In the genomic region with DNA sequence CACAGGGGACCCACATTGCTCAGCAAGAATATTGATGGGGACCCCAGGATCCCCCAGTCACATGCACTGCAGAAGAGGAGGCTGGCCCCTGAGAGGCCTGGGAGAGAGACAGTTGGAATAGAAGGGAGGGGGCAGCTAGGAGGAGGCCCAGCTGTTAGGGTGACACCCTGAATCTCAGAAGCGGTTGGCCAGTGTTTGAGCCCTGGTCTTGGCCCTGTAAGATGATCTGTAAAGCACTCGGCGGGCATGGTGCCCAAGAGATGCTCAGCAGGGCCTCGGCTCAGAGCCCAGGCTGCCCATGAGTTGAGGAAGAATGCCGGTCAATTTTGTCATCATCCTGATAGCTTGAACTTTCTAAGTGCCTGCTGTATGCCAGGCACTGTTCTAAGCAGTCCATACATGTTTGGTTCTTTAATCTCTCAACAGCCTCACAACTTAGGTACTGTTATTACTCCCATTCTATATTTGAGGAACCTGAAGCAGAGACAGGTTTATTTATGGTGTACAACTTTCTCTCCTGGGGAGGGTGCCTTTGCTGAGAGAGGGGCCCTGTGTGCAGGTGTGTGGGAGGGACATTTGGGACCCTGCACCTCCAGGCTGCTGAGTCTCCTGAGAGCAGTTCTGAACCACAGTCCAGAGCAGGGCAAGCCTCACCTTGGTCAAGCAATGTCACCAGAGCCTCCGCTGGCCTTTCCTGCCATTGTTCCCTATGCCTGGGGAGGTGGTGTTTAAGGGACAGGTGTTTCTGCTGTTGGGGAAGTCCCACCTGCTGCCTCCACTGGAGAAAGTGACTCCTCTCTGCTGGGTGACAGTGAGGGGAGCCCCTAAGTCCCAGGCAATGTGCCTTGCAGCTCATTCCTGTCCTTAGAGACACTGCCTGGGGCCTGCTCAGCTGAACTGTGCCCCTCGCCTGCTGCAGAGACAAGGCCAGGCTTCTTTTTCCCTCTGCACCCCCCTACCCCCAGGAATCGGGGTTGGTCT, we compare ENCODE assay signal across 10 cellular contexts. TPM values are rescaled to one million over a fixed set of nuclear protein-coding genes. Genes with fewer than 3 reads are reported as not detected.
DNase-seq lines count a peak whose midpoint lies in the region; ATAC-seq, FAIRE-seq and TF ChIP-seq lines count a peak whose summit lies in the region.
"Had no signal": no experiment of that assay in that cellular context is flagged by ENCODE, and none has a peak within 500 bp of the region (broad histone marks: within the 10 kb centered on the region; RNA-seq: fewer than 3 reads in every experiment).

No MANE protein-coding gene starts in this region.

- no peaks in the 10 kb centered on the region for H3K9me3 ChIP-seq in CD4-positive, alpha-beta T cell (ENCODE audit: control insufficient read depth, low read length)
- H3K9me3 ChIP-seq in kidney (ENCODE audit: control insufficient read depth in 1 of 2, low read length in 2 of 2) (no peaks in the 10 kb centered on the region), WERI-Rb-1 (ENCODE audit: severe bottlenecking) (no peaks in the 10 kb centered on the region)
- H3K9me3 ChIP-seq: mucosa of descending colon had no signal

- H3K4me3 ChIP-seq in kidney (ENCODE audit: low read length in 2 of 2) (no peak overlapping the region), WERI-Rb-1 (ENCODE audit: low read depth, low read length) (no peak overlapping the region)
- H3K4me3 ChIP-seq: mucosa of descending colon had no signal

- CTCF ChIA-PET in CD4-positive, alpha-beta T cell (lab: Charles Lee) = interaction anchor here (0.7 to 6.7 kb wide), 3 partner anchors 25 to 40 kb away, joined by 3 to 42 read pairs (median 4); a partner anchor contains a TSS

- POLR2A ChIA-PET in CD4-positive, alpha-beta T cell (lab: Charles Lee) = interaction anchor here (0.7 kb wide), 1 partner anchor 9 kb away, joined by 4 read pairs; no protein-coding TSS in a partner anchor

- H3K9me3 Mint-ChIP-seq in CD4-positive, alpha-beta T cell = no peaks in the 10 kb centered on the region
- no peaks in the 10 kb centered on the region for H3K9me3 Mint-ChIP-seq in activated T-helper 2 cell treated with anti-CD3 and anti-CD28 coated beads, Interferon-gamma antibody, Interleukin-2, Interleukin-4, amounts not matched to agents 10 μg/mL and 5 μg/mL and 100 μg/mL, durations not matched to agents 14 hours and 24 hours and 36 hours
- no peaks in the 10 kb centered on the region for H3K9me3 Mint-ChIP-seq in naive B cell

- peak; percentile 76; the same call in 1 of the 2 replicates for TF ChIP-seq EP300 in Ishikawa (IDR thresholded peaks at IDR 0.05; ENCODE audit: borderline replicate concordance)

- peaks cover 42 to 54% of the 10 kb centered on the region in 2 donors for H3K4me1 ChIP-seq in kidney (ENCODE audit: control insufficient read depth in 1 of 2, insufficient read depth in 1 of 2, low read depth in 1 of 2, low read length in 2 of 2)

- no peaks in the 10 kb centered on the region for H3K36me3 Mint-ChIP-seq in CD4-positive, alpha-beta T cell (ENCODE audit: low read depth)
- H3K36me3 Mint-ChIP-seq in activated T-helper 2 cell treated with anti-CD3 and anti-CD28 coated beads, Interferon-gamma antibody, Interleukin-2, Interleukin-4, amounts not matched to agents 10 μg/mL and 5 μg/mL and 100 μg/mL, durations not matched to agents 14 hours and 24 hours and 36 hours (ENCODE audit: low read depth) = peaks cover 19% of the 10 kb centered on the region
- H3K36me3 Mint-ChIP-seq in naive B cell = no peaks in the 10 kb centered on the region

- no peak for TF ChIP-seq CTCF in CD4-positive, alpha-beta T cell (IDR thresholded peaks at IDR 0.05)
- TF ChIP-seq CTCF in kidney (IDR thresholded peaks at IDR 0.05; ENCODE audit: borderline replicate concordance, extremely low read depth, insufficient read depth) (no peak), WERI-Rb-1 (IDR thresholded peaks at IDR 0.05; ENCODE audit: low read depth, low read length) (no peak)

- peak overlapping the region; percentile 76 for H3K27ac ChIP-seq in CD4-positive, alpha-beta T cell (ENCODE audit: low read depth, low read length)
- H3K27ac ChIP-seq in kidney (ENCODE audit: low read depth in 2 of 2, low read length in 2 of 2) = no peak overlapping the region
- H3K27ac ChIP-seq in WERI-Rb-1 = no peak overlapping the region; the same call in 1 of the 2 replicates

- H3K9ac ChIP-seq in kidney (ENCODE audit: low read length in 2 of 2) = no peak overlapping the region

- TF ChIP-seq RAD21 in Ishikawa (IDR thresholded peaks at IDR 0.05; ENCODE audit: low read depth) = peak; percentile 8; the same call in 1 of the 2 replicates

- H3K4me3 Mint-ChIP-seq in CD4-positive, alpha-beta T cell = no peak overlapping the region
- no peak overlapping the region for H3K4me3 Mint-ChIP-seq in activated T-helper 2 cell treated with anti-CD3 and anti-CD28 coated beads, Interferon-gamma antibody, Interleukin-2, Interleukin-4, amounts not matched to agents 10 μg/mL and 5 μg/mL and 100 μg/mL, durations not matched to agents 14 hours and 24 hours and 36 hours (ENCODE audit: low read depth)
- H3K4me3 Mint-ChIP-seq in naive B cell = peak overlapping the region in 5 of 8 donors; percentile 6 to 78 (median 50)

- no peak for FAIRE-seq in kidney (lab: Jason Lieb, UNC)
- FAIRE-seq: endothelial cell of umbilical vein had no signal

- no peaks in the 10 kb centered on the region for H3K27me3 ChIP-seq in CD4-positive, alpha-beta T cell (ENCODE audit: control insufficient read depth, insufficient read depth, low read length)
- no peaks in the 10 kb centered on the region for H3K27me3 ChIP-seq in WERI-Rb-1 (ENCODE audit: insufficient read depth, low read depth, severe bottlenecking)

- H3K27ac Mint-ChIP-seq in CD4-positive, alpha-beta T cell = peak overlapping the region; percentile 98
- H3K27ac Mint-ChIP-seq in activated T-helper 2 cell treated with anti-CD3 and anti-CD28 coated beads, Interferon-gamma antibody, Interleukin-2, Interleukin-4, amounts not matched to agents 10 μg/mL and 5 μg/mL and 100 μg/mL, durations not matched to agents 14 hours and 24 hours and 36 hours = peak overlapping the region; percentile 76
- H3K27ac Mint-ChIP-seq in naive B cell = peak overlapping the region; percentile 84 to 99 (median 98)

- peaks cover 100% of the 10 kb centered on the region for H3K4me1 Mint-ChIP-seq in CD4-positive, alpha-beta T cell (ENCODE audit: low read depth)
- peaks cover 94% of the 10 kb centered on the region for H3K4me1 Mint-ChIP-seq in activated T-helper 2 cell treated with anti-CD3 and anti-CD28 coated beads, Interferon-gamma antibody, Interleukin-2, Interleukin-4, amounts not matched to agents 10 μg/mL and 5 μg/mL and 100 μg/mL, durations not matched to agents 14 hours and 24 hours and 36 hours (ENCODE audit: low read depth)
- peaks cover 82 to 99% (median 94%) of the 10 kb centered on the region in 3 donors for H3K4me1 Mint-ChIP-seq in naive B cell

- no peaks in the 10 kb centered on the region for H3K27me3 Mint-ChIP-seq in CD4-positive, alpha-beta T cell
- no peaks in the 10 kb centered on the region for H3K27me3 Mint-ChIP-seq in activated T-helper 2 cell treated with anti-CD3 and anti-CD28 coated beads, Interferon-gamma antibody, Interleukin-2, Interleukin-4, amounts not matched to agents 10 μg/mL and 5 μg/mL and 100 μg/mL, durations not matched to agents 14 hours and 24 hours and 36 hours (ENCODE audit: low read depth)
- H3K27me3 Mint-ChIP-seq in naive B cell = no peaks in the 10 kb centered on the region

- no peak for ATAC-seq in CD4-positive, alpha-beta T cell (ENCODE audit: poor library complexity)
- ATAC-seq in naive B cell (ENCODE audit: low read depth in 2 of 2) = no peak
- ATAC-seq in GM21526 (IDR thresholded peaks at IDR 0.05; ENCODE audit: low FRiP score, unreplicated experiment) = no peak
- ATAC-seq: mucosa of descending colon had no signal

- no peak for DNase-seq in CD4-positive, alpha-beta T cell
- no peak for DNase-seq in activated T-helper 2 cell treated with anti-CD3 and anti-CD28 coated beads, Interferon-gamma antibody, Interleukin-2, Interleukin-4, amounts not matched to agents 10 μg/mL and 5 μg/mL and 100 μg/mL, durations not matched to agents 14 hours and 24 hours and 36 hours (ENCODE audit: low spot score)
- no peak for DNase-seq in naive B cell
- no peak for DNase-seq in islet precursor cell
- no peak for DNase-seq in kidney
- DNase-seq in WERI-Rb-1 = no peak

- intact Hi-C loops in CD4-positive, alpha-beta T cell (cut with DNase I, micrococcal nuclease) = loop anchor here in 1 of 2 experiments (5.0 kb wide), 1 partner anchor 281 kb away; no protein-coding TSS in a partner anchor
- intact Hi-C loops in activated T-helper 2 cell treated with anti-CD3 and anti-CD28 coated beads, Interferon-gamma antibody, Interleukin-2, Interleukin-4, amounts not matched to agents 10 μg/mL and 5 μg/mL and 100 μg/mL, durations not matched to agents 14 hours and 24 hours and 36 hours (cut with micrococcal nuclease) = loop anchor here (10.0 kb wide), 1 partner anchor 304 kb away; a partner anchor contains a TSS
- intact Hi-C loops in kidney (cut with DNase I) = no loop called here

- H3K36me3 ChIP-seq in kidney (ENCODE audit: control insufficient read depth in 1 of 2, insufficient read depth in 2 of 2, low read length in 2 of 2) (no peaks in the 10 kb centered on the region), WERI-Rb-1 (no peaks in the 10 kb centered on the region)

TF ChIP-seq in Ishikawa, 13 proteins besides CTCF, POLR2A, EP300 and RAD21 (continues in another document):
- TF ChIP-seq TEAD4 (IDR thresholded peaks at IDR 0.05) = peak; percentile 71
- 0 out of 2 replicates have a peak, but pooled peaks have one; percentile 27 for TF ChIP-seq CEBPB (IDR thresholded peaks at IDR 0.05)
- TF ChIP-seq NFIC (IDR thresholded peaks at IDR 0.05) = peak; percentile 98
- TF ChIP-seq, protein P1, sequence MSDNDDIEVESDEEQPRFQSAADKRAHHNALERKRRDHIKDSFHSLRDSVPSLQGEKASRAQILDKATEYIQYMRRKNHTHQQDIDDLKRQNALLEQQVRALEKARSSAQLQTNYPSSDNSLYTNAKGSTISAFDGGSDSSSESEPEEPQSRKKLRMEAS (IDR thresholded peaks at IDR 0.05) = peak; percentile 49; the same call in 1 of the 2 replicates
- TF ChIP-seq, protein P2, sequence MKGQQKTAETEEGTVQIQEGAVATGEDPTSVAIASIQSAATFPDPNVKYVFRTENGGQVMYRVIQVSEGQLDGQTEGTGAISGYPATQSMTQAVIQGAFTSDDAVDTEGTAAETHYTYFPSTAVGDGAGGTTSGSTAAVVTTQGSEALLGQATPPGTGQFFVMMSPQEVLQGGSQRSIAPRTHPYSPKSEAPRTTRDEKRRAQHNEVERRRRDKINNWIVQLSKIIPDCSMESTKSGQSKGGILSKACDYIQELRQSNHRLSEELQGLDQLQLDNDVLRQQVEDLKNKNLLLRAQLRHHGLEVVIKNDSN (IDR thresholded peaks at IDR 0.05) = no peak

RNA-seq across cellular contexts. Expression of a gene that starts 26.0 kb away (rescaled TPM):
- total RNA-seq in CD4-positive, alpha-beta T cell = 10 to 100 TPM; 27.8 to 31.2 TPM
- 55.1 and 55.8 TPM in 2 replicates for total RNA-seq in activated T-helper 2 cell treated with anti-CD3 and anti-CD28 coated beads, Interferon-gamma antibody, Interleukin-2, Interleukin-4, amounts not matched to agents 10 μg/mL and 5 μg/mL and 100 μg/mL, durations not matched to agents 14 hours and 24 hours and 36 hours
- 1 to 10 TPM; 4.7 to 9.1 (median 6.2) TPM for polyA plus RNA-seq in naive B cell (ENCODE audit: low read depth in 6 of 6)
- total RNA-seq in kidney = 64.0 TPM
- polyA plus RNA-seq in kidney (ENCODE audit: insufficient read depth, low read depth, low replicate concordance) = 7.1 TPM

Comparison
In these comparisons a context has a peak if more than half of its experiments do, and no peak if none do; other contexts are left out.
1. H3K4me3 Mint-ChIP-seq: peak in naive B cell (5 of 8); none in CD4-positive, alpha-beta T cell (single experiment) and activated T-helper 2 cell treated with anti-CD3 and anti-CD28 coated beads, Interferon-gamma antibody, Interleukin-2, Interleukin-4, amounts not matched to agents 10 μg/mL and 5 μg/mL and 100 μg/mL, durations not matched to agents 14 hours and 24 hours and 36 hours (single experiment).
2. Peak in every context shown above with its lines, with median percentiles within 50 percentile points of each other: H3K27ac Mint-ChIP-seq.